In genomic region chr20:63067266-63067635, GRCh38 we compare ENCODE assay signal across 21 cellular contexts.
DNase-seq lines count a peak whose midpoint lies in the region; ATAC-seq and TF ChIP-seq lines count a peak whose summit lies in the region.
"Had no signal": no experiment of that assay in that cellular context is flagged by ENCODE, and none has a peak within 500 bp of the region (broad histone marks: within the 10 kb centered on the region; RNA-seq: fewer than 3 reads in every experiment).

No MANE protein-coding gene starts in this region.

- H3K36me3 ChIP-seq in right atrium auricular region (no peaks in the 10 kb centered on the region), lower lobe of right lung (no peaks in the 10 kb centered on the region), upper lobe of right lung (no peaks in the 10 kb centered on the region)

- DNase-seq in left cardiac atrium (peak; percentile 7), right atrium auricular region (ENCODE audit: low spot score) (no peak), chondrocyte (ENCODE audit: low spot score) (peak; percentile 79), lower lobe of right lung (peak; percentile 42), upper lobe of right lung (peak; percentile 51)
- no peak for DNase-seq in activated CD8-positive, alpha-beta memory T cell treated with anti-CD3 and anti-CD28 coated beads for 24 hours
- DNase-seq: CD4-positive, alpha-beta memory T cell; COR-L47; H9; MM.1S; NCI-H2081; NCI-H2227 treated with DMSO at 0.1 percent for 48 hours; NCI-H526 treated with DMSO at 0.1 percent for 48 hours; RPMI8226; SIG-M5 had no signal

- H3K4me3 ChIP-seq in right atrium auricular region (no peak overlapping the region), lower lobe of right lung (no peak overlapping the region), upper lobe of right lung (no peak overlapping the region)
- H3K4me3 ChIP-seq: GM23338, SK-N-MC had no signal

- peaks cover 33% of the 10 kb centered on the region for H3K27me3 Mint-ChIP-seq in chondrocyte (ENCODE audit: low read depth)

- H3K9me3 Mint-ChIP-seq in chondrocyte (ENCODE audit: low read depth), result no peaks in the 10 kb centered on the region
- H3K9me3 Mint-ChIP-seq: CD4-positive, alpha-beta memory T cell; GM23338; H9; IgD-negative memory B cell had no signal

- ATAC-seq in left cardiac atrium (no peak), lower lobe of right lung (no peak), upper lobe of right lung (no peak), GM19351 (IDR thresholded peaks at IDR 0.05; ENCODE audit: unreplicated experiment) (no peak), HG03108 (IDR thresholded peaks at IDR 0.05; ENCODE audit: unreplicated experiment) (no peak)
- ATAC-seq: GM23338 had no signal

- peaks cover under 1 to 16% of the 10 kb centered on the region in 2 donors for H3K27me3 ChIP-seq in right atrium auricular region
- H3K27me3 ChIP-seq in lower lobe of right lung (ENCODE audit: low read depth), result peaks cover 81% of the 10 kb centered on the region
- H3K27me3 ChIP-seq in upper lobe of right lung, result peaks cover 56% of the 10 kb centered on the region

- H3K27ac ChIP-seq in right atrium auricular region (no peak overlapping the region), lower lobe of right lung (no peak overlapping the region), upper lobe of right lung (no peak overlapping the region)
- H3K27ac ChIP-seq: KMS-11, SK-N-MC had no signal

- H3K4me1 ChIP-seq in right atrium auricular region, result peaks cover 0 to 14% of the 10 kb centered on the region in 2 donors
- H3K4me1 ChIP-seq in lower lobe of right lung, result no peaks in the 10 kb centered on the region
- H3K4me1 ChIP-seq in upper lobe of right lung, result no peaks in the 10 kb centered on the region

- H3K9me3 ChIP-seq in right atrium auricular region, result no peaks in the 10 kb centered on the region
- H3K9me3 ChIP-seq in lower lobe of right lung, result no peaks in the 10 kb centered on the region
- no peaks in the 10 kb centered on the region for H3K9me3 ChIP-seq in upper lobe of right lung

- H3K27ac Mint-ChIP-seq in chondrocyte (ENCODE audit: unreplicated experiment), result no peak overlapping the region
- H3K27ac Mint-ChIP-seq: GM23338, H9, IgD-negative memory B cell had no signal

- H3K36me3 Mint-ChIP-seq in chondrocyte (ENCODE audit: low read depth), result no peaks in the 10 kb centered on the region
- H3K36me3 Mint-ChIP-seq: CD4-positive, alpha-beta memory T cell; IgD-negative memory B cell had no signal

- no peaks in the 10 kb centered on the region for H3K4me1 Mint-ChIP-seq in chondrocyte (ENCODE audit: low read depth)
- H3K4me1 Mint-ChIP-seq: IgD-negative memory B cell had no signal

- TF ChIP-seq CTCF in right atrium auricular region (IDR thresholded peaks at IDR 0.05), result no peak
- TF ChIP-seq CTCF in chondrocyte (IDR thresholded peaks at IDR 0.05), result no peak
- no peak for TF ChIP-seq CTCF in lower lobe of right lung (IDR thresholded peaks at IDR 0.05)
- no peak for TF ChIP-seq CTCF in upper lobe of right lung (IDR thresholded peaks at IDR 0.05)

- H3K4me3 Mint-ChIP-seq in chondrocyte (ENCODE audit: unreplicated experiment), result no peak overlapping the region
- H3K4me3 Mint-ChIP-seq: CD4-positive, alpha-beta memory T cell; GM23338; H9; IgD-negative memory B cell had no signal

- intact Hi-C loops in left cardiac atrium (cut with DNase I) (no loop called here), lower lobe of right lung (cut with DNase I) (no loop called here), upper lobe of right lung (cut with DNase I) (no loop called here)

Comparison
In these comparisons a context has a peak if more than half of its experiments do, and no peak if none do; other contexts are left out.
1. DNase-seq: peak in left cardiac atrium (single experiment), chondrocyte (single experiment), lower lobe of right lung (single experiment) and upper lobe of right lung (single experiment); none in right atrium auricular region (single experiment) and activated CD8-positive, alpha-beta memory T cell treated with anti-CD3 and anti-CD28 coated beads for 24 hours (single experiment).